ENCODE assay signal across 21 cellular contexts in genomic region chr3:73669268-73669667, GRCh38. TPM values are rescaled to one million over a fixed set of nuclear protein-coding genes. Genes with fewer than 3 reads are reported as not detected.
DNase-seq lines count a peak whose midpoint lies in the region; ATAC-seq, FAIRE-seq and TF ChIP-seq lines count a peak whose summit lies in the region.
"Had no signal": no experiment of that assay in that cellular context is flagged by ENCODE, and none has a peak within 500 bp of the region (broad histone marks: within the 10 kb centered on the region; RNA-seq: fewer than 3 reads in every experiment).

No MANE protein-coding gene starts in this region.

- ATAC-seq in heart left ventricle (peak in 3 of 4 donors; percentile 48 to 80 (median 70)), HG03457 (IDR thresholded peaks at IDR 0.05; ENCODE audit: unreplicated experiment) (no peak)
- ATAC-seq: activated CD4-positive, alpha-beta T cell treated with anti-CD3 and anti-CD28 coated beads for 36 hours; PC-3 had no signal

- 40 to 70% (median 58%) methylated on average over 3 of the region's 3 CpGs for WGBS in heart left ventricle, 4 donors

- H3K27me3 ChIP-seq in heart left ventricle (no peaks in the 10 kb centered on the region), brain microvascular endothelial cell (replicated peaks) (no peaks in the 10 kb centered on the region)
- H3K27me3 ChIP-seq: tibial artery had no signal

- peaks cover 0 to 18% (median 2%) of the 10 kb centered on the region in 12 donors for H3K4me1 ChIP-seq in heart left ventricle

- no peaks in the 10 kb centered on the region for H3K9me3 ChIP-seq in heart left ventricle
- H3K9me3 ChIP-seq: tibial artery had no signal

- no peak overlapping the region for H3K27ac ChIP-seq in heart left ventricle
- no peak overlapping the region for H3K27ac ChIP-seq in brain microvascular endothelial cell
- H3K27ac ChIP-seq: tibial artery had no signal

- no peak for FAIRE-seq in D721Med (lab: Jason Lieb, UNC)
- FAIRE-seq: GM19239, small intestine had no signal

- DNase-seq in heart left ventricle (no peak), cardiac septum (ENCODE audit: low spot score) (no peak), brain microvascular endothelial cell (peak; percentile 50), hepatic stellate cell (ENCODE audit: low spot score) (peak; percentile 21), SIG-M5 (lab: John Stamatoyannopoulos, UW) (no peak), D721Med (ENCODE audit: insufficient read length, low spot score) (no peak)
- no peak for DNase-seq in stimulated activated naive CD4-positive, alpha-beta T cell treated with Interleukin-2 at 50 U/mL for 16 hours (lab: John Stamatoyannopoulos, UW)
- DNase-seq: activated CD4-positive, alpha-beta T cell treated with anti-CD3 and anti-CD28 coated beads for 36 hours; activated effector memory CD4-positive, alpha-beta T cell treated with Interleukin-2 at 50 U/mL for 16 hours; amygdala; CD4-positive, CD25-positive, alpha-beta regulatory T cell; DND-41; endodermal cell; naive B cell; NCI-H69; PC-3; small intestine; tibial artery had no signal

- H3K4me3 ChIP-seq in heart left ventricle (no peak overlapping the region), brain microvascular endothelial cell (ENCODE audit: low read depth, low read length) (no peak overlapping the region)
- H3K4me3 ChIP-seq: tibial artery had no signal

- no peak for TF ChIP-seq CTCF in heart left ventricle (IDR thresholded peaks at IDR 0.05)
- TF ChIP-seq CTCF in brain microvascular endothelial cell (IDR thresholded peaks at IDR 0.05; ENCODE audit: low read depth, low read length, missing control alignments) = no peak
- no peak for TF ChIP-seq CTCF in D721Med (IDR thresholded peaks at IDR 0.05; ENCODE audit: insufficient read depth, missing control alignments)

- intact Hi-C loops in heart left ventricle (cut with DNase I) = no loop called here
- intact Hi-C loops in cardiac septum (cut with DNase I) = no loop called here

- H3K36me3 ChIP-seq in heart left ventricle (no peaks in the 10 kb centered on the region), brain microvascular endothelial cell (replicated peaks) (no peaks in the 10 kb centered on the region)
- H3K36me3 ChIP-seq: tibial artery had no signal

- no peak for TF ChIP-seq POLR2A in heart left ventricle (IDR thresholded peaks at IDR 0.05)

- in situ Hi-C loops in brain microvascular endothelial cell (cut with HindIII; ENCODE audit: low pct_ligation_motif_present, low sequenced_read_pairs) = no loop called here

RNA-seq across cellular contexts. Expression of gene PDZRN3, which starts 44.5 kb away (rescaled TPM):
- 100 to 1,000 TPM in 4 of 9 donors, 10 to 100 TPM in 5; 48.9 to 163 (median 83.1) TPM for total RNA-seq in heart left ventricle
- 10 to 100 TPM; 30.2 to 49.2 TPM for polyA plus RNA-seq in heart left ventricle
- 66.0 TPM for total RNA-seq in cardiac septum
- total RNA-seq: A172; activated CD4-positive, alpha-beta T cell treated with anti-CD3 and anti-CD28 coated beads for 36 hours; CD4-positive, CD25-positive, alpha-beta regulatory T cell; PC-3 had no signal
- polyA plus RNA-seq: CD4-positive, CD25-positive, alpha-beta regulatory T cell had no signal

Comparison
In these comparisons a context has a peak if more than half of its experiments do, and no peak if none do; other contexts are left out.
1. DNase-seq: peak in brain microvascular endothelial cell (single experiment) and hepatic stellate cell (single experiment); none in heart left ventricle (0 of 5), cardiac septum (single experiment), SIG-M5 (single experiment), stimulated activated naive CD4-positive, alpha-beta T cell treated with Interleukin-2 at 50 U/mL for 16 hours (single experiment) and D721Med (single experiment).